Comparison of ENCODE assay signal across 8 cellular contexts in genomic region chr19:34677386-34678084, GRCh38. TPM values are rescaled to one million over a fixed set of nuclear protein-coding genes. Genes with fewer than 3 reads are reported as not detected.
DNase-seq lines count a peak whose midpoint lies in the region; TF ChIP-seq lines count a peak whose summit lies in the region.

ZNF302 (plus strand) TSS chr19:34677678; CDS start chr19:34678805, 1,127 bp downstream.

- peaks cover 12% of the 10 kb centered on the region for H3K4me1 ChIP-seq in HEK293 (ENCODE audit: control insufficient read depth, insufficient read depth, low read length)
- H3K4me1 ChIP-seq in SK-N-SH (ENCODE audit: control insufficient read depth in 1 of 2, insufficient read depth in 2 of 2, low read depth in 1 of 2, low read length in 1 of 2) = peaks cover 0 to 7% of the 10 kb centered on the region in 2 experiments; a peak in 2 of 4 replicates

- H3K9me3 ChIP-seq in HEK293 (ENCODE audit: control insufficient read depth, insufficient read depth, low read depth, low read length) = peaks cover 30% of the 10 kb centered on the region
- H3K9me3 ChIP-seq in SK-N-SH = no peaks in the 10 kb centered on the region

- CTCF ChIA-PET in HEK293 (lab: Yijun Ruan, JAX) = interaction anchor here (0.5 to 4.3 kb wide), 10 partner anchors 15 to 1015 kb away, joined by 3 to 34 read pairs (median 4); no protein-coding TSS in a partner anchor
- CTCF ChIA-PET in SK-N-SH (lab: Yijun Ruan, JAX) = interaction anchor here (1.2 to 1.8 kb wide), 5 partner anchors 15 to 295 kb away, joined by 3 to 5 read pairs (median 5); no protein-coding TSS in a partner anchor

- DNase-seq in GM03348 (ENCODE audit: low spot score) (peak; percentile 97), MV-4-11 (lab: John Stamatoyannopoulos, UW) (peak; percentile 99), SK-N-SH (peak; percentile 94), germinal center (ENCODE audit: low spot score) (peak; percentile 92), occipital lobe (lab: John Stamatoyannopoulos, UW) (peak; percentile 94)
- peak; percentile 96 for DNase-seq in activated naive CD4-positive, alpha-beta T cell treated with anti-CD3 and anti-CD28 coated beads, Interleukin-2, amount 50 U/mL, for 16 hours

- no peaks in the 10 kb centered on the region for H3F3A ChIP-seq in SK-N-SH (replicated peaks; ENCODE audit: insufficient read depth)

- 3% methylated on average over 28 of the region's 74 CpGs for WGBS in SK-N-SH (ENCODE audit: low lambda C conversion rate)

- no peaks in the 10 kb centered on the region for H4K20me1 ChIP-seq in SK-N-SH (ENCODE audit: insufficient read depth)

- peaks cover 42 to 45% of the 10 kb centered on the region in 2 experiments for H3K36me3 ChIP-seq in HEK293 (ENCODE audit: control insufficient read depth in 2 of 2, insufficient read depth in 1 of 2, low read length in 2 of 2)
- peaks cover 33 to 41% of the 10 kb centered on the region in 2 experiments for H3K36me3 ChIP-seq in SK-N-SH (replicated peaks in 1 of 2; ENCODE audit: control insufficient read depth in 1 of 2, insufficient read depth in 2 of 2, low read length in 1 of 2)

- H3K9me2 ChIP-seq in SK-N-SH = no peaks in the 10 kb centered on the region

- TF ChIP-seq CTCF in HEK293 (tag by site-specific recombination; IDR thresholded peaks at IDR 0.05) (peak; percentile 65; the same call in 1 of the 2 replicates), SK-N-SH (IDR thresholded peaks at IDR 0.05) (no peak)

- POLR2A ChIA-PET in HEK293 (lab: Yijun Ruan, JAX) = interaction anchor here (0.5 to 2.1 kb wide), 32 partner anchors 9 to 1450 kb away, joined by 3 to 24 read pairs (median 4); partner anchors contain the start of genes COX6B1, FXYD7, GRAMD1A and POLR2I
- POLR2A ChIA-PET in SK-N-SH (lab: Yijun Ruan, JAX) = interaction anchor here (1.3 to 2.9 kb wide), 7 partner anchors 9 to 286 kb away, joined by 3 to 22 read pairs (median 6); partner anchors contain the start of genes ZNF181 and ZNF30

- TF ChIP-seq EP300 in SK-N-SH (IDR thresholded peaks at IDR 0.05; ENCODE audit: borderline replicate concordance in 1 of 2, low read depth in 1 of 2, low read length in 1 of 2) = peak in 1 of 2 experiments; percentile 5; a peak in 1 of 4 replicates

- no peaks in the 10 kb centered on the region for H3K27me3 ChIP-seq in SK-N-SH (ENCODE audit: insufficient read depth)

- H3K27ac ChIP-seq in HEK293 (ENCODE audit: extremely low read depth, low read depth, low read length) = peak within 1 kb of the TSS; percentile 94
- peak within 1 kb of the TSS; percentile 80 to 99 for H3K27ac ChIP-seq in SK-N-SH (ENCODE audit: low read depth in 2 of 2, low read length in 1 of 2)
- H3K27ac ChIP-seq in temporal lobe (ENCODE audit: low read depth, low read length) = peak within 1 kb of the TSS; percentile 91

- H3K79me2 ChIP-seq in SK-N-SH (ENCODE audit: insufficient read depth) = peaks cover 6% of the 10 kb centered on the region; the same call in 1 of the 2 replicates

- H3K4me3 ChIP-seq in HEK293 (ENCODE audit: low read depth, low read length) (peak within 1 kb of the TSS; percentile 68), SK-N-SH (ENCODE audit: low read depth in 2 of 2, low read length in 1 of 2) (peak within 1 kb of the TSS; percentile 75 to 79)

- H2AFZ ChIP-seq in SK-N-SH (ENCODE audit: low read depth) = peak within 1 kb of the TSS; percentile 91

- TF ChIP-seq RAD21 in SK-N-SH (IDR thresholded peaks at IDR 0.05; ENCODE audit: low read length) = no peak

- H3K9ac ChIP-seq in SK-N-SH = peak within 1 kb of the TSS; percentile 85

- peak within 1 kb of the TSS; percentile 87 for H3K4me2 ChIP-seq in SK-N-SH

TF ChIP-seq in HEK293, 187 proteins besides CTCF, POLR2A, EP300 and RAD21 (continues in another document):
- 0 out of 2 replicates have a peak, but pooled peaks have one; percentile 8 for TF ChIP-seq ZNF837 (tag by site-specific recombination; IDR thresholded peaks at IDR 0.05)
- peak; percentile 90; the same call in 1 of the 2 replicates for TF ChIP-seq ZXDB (tag by site-specific recombination; IDR thresholded peaks at IDR 0.05)
- no peak for TF ChIP-seq ZNF48 (tag by site-specific recombination; IDR thresholded peaks at IDR 0.05)
- peak; percentile 67; the same call in 1 of the 2 replicates for TF ChIP-seq ZSCAN16 (tag by site-specific recombination; IDR thresholded peaks at IDR 0.05)
- peak; percentile 61 for TF ChIP-seq ZNF10 (tag by site-specific recombination; IDR thresholded peaks at IDR 0.05)
- no peak for TF ChIP-seq ZNF433 (tag by site-specific recombination; IDR thresholded peaks at IDR 0.05; ENCODE audit: low read depth)
- no peak; the same call in 1 of the 2 replicates for TF ChIP-seq ZNF548 (tag by site-specific recombination; IDR thresholded peaks at IDR 0.05)
- TF ChIP-seq ZNF76 (tag by site-specific recombination; IDR thresholded peaks at IDR 0.05; ENCODE audit: borderline replicate concordance, low read depth) = peak; percentile 99
- TF ChIP-seq, protein P1, sequence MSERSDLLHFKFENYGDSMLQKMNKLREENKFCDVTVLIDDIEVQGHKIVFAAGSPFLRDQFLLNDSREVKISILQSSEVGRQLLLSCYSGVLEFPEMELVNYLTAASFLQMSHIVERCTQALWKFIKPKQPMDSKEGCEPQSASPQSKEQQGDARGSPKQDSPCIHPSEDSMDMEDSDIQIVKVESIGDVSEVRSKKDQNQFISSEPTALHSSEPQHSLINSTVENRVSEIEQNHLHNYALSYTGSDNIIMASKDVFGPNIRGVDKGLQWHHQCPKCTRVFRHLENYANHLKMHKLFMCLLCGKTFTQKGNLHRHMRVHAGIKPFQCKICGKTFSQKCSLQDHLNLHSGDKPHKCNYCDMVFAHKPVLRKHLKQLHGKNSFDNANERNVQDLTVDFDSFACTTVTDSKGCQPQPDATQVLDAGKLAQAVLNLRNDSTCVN (tag by site-specific recombination; optimal IDR thresholded peaks at IDR 0.05) = peak; percentile 98
- TF ChIP-seq GFI1B (tag by site-specific recombination; IDR thresholded peaks at IDR 0.05) = no peak; the same call in 1 of the 2 replicates
- TF ChIP-seq ZSCAN23 (tag by site-specific recombination; IDR thresholded peaks at IDR 0.05) = no peak
- TF ChIP-seq KLF1 (tag by site-specific recombination; IDR thresholded peaks at IDR 0.05) = peak; percentile 14
- TF ChIP-seq ZNF621 (tag by site-specific recombination; IDR thresholded peaks at IDR 0.05) = no peak
- TF ChIP-seq ZNF324 (tag by site-specific recombination; IDR thresholded peaks at IDR 0.05) = peak; percentile 34; the same call in 1 of the 2 replicates
- no peak for TF ChIP-seq ZNF623 (tag by site-specific recombination; IDR thresholded peaks at IDR 0.05)
- peak; percentile 68 for TF ChIP-seq ZNF121 (tag by site-specific recombination; IDR thresholded peaks at IDR 0.05)

TF ChIP-seq in SK-N-SH, 30 proteins besides CTCF, POLR2A, EP300 and RAD21 (continues in another document):
- TF ChIP-seq FOXM1 (IDR thresholded peaks at IDR 0.05; ENCODE audit: low read depth) = peak; percentile 46; the same call in 1 of the 2 replicates
- no peak for TF ChIP-seq MEF2A (IDR thresholded peaks at IDR 0.05; ENCODE audit: borderline replicate concordance, low read depth)
- TF ChIP-seq SIN3A (IDR thresholded peaks at IDR 0.05; ENCODE audit: borderline replicate concordance, low read depth, low read length) = no peak; the same call in 1 of the 2 replicates
- TF ChIP-seq, protein P2, sequence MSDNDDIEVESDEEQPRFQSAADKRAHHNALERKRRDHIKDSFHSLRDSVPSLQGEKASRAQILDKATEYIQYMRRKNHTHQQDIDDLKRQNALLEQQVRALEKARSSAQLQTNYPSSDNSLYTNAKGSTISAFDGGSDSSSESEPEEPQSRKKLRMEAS (IDR thresholded peaks at IDR 0.05; ENCODE audit: low read depth) = peak; percentile 64
- TF ChIP-seq FOXJ3 (CRISPR knock-in tag; IDR thresholded peaks at IDR 0.05) = no peak; the same call in 1 of the 2 replicates
- peak; percentile 98 for TF ChIP-seq CHD2 (IDR thresholded peaks at IDR 0.05; ENCODE audit: low read length, partially characterized antibody)
- no peak for TF ChIP-seq RFX5 (IDR thresholded peaks at IDR 0.05; ENCODE audit: low read length)
- peak; percentile 5; the same call in 1 of the 2 replicates for TF ChIP-seq NFIC (IDR thresholded peaks at IDR 0.05; ENCODE audit: borderline replicate concordance)
- TF ChIP-seq GABPA (IDR thresholded peaks at IDR 0.05; ENCODE audit: low read depth) = peak; percentile 76
- TF ChIP-seq, protein P3, sequence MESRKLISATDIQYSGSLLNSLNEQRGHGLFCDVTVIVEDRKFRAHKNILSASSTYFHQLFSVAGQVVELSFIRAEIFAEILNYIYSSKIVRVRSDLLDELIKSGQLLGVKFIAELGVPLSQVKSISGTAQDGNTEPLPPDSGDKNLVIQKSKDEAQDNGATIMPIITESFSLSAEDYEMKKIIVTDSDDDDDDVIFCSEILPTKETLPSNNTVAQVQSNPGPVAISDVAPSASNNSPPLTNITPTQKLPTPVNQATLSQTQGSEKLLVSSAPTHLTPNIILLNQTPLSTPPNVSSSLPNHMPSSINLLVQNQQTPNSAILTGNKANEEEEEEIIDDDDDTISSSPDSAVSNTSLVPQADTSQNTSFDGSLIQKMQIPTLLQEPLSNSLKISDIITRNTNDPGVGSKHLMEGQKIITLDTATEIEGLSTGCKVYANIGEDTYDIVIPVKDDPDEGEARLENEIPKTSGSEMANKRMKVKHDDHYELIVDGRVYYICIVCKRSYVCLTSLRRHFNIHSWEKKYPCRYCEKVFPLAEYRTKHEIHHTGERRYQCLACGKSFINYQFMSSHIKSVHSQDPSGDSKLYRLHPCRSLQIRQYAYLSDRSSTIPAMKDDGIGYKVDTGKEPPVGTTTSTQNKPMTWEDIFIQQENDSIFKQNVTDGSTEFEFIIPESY (IDR thresholded peaks at IDR 0.05; ENCODE audit: borderline replicate concordance, low read depth) = peak; percentile 96
- TF ChIP-seq TEAD4 (IDR thresholded peaks at IDR 0.05; ENCODE audit: borderline replicate concordance, insufficient read depth) = no peak
- TF ChIP-seq, protein P4, sequence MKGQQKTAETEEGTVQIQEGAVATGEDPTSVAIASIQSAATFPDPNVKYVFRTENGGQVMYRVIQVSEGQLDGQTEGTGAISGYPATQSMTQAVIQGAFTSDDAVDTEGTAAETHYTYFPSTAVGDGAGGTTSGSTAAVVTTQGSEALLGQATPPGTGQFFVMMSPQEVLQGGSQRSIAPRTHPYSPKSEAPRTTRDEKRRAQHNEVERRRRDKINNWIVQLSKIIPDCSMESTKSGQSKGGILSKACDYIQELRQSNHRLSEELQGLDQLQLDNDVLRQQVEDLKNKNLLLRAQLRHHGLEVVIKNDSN (IDR thresholded peaks at IDR 0.05; ENCODE audit: borderline replicate concordance, low read depth) = no peak

RNA-seq across cellular contexts. Expression of gene ZNF302, which starts in this region (rescaled TPM):
- 14.3 and 17.9 TPM in 2 replicates for polyA plus RNA-seq in SK-N-SH (2012; rRNA removed)
- 11.1 and 11.6 TPM in 2 replicates for polyA plus RNA-seq in SK-N-SH (2012; cell fraction: cytosol; rRNA removed)
- polyA plus RNA-seq in SK-N-SH (2012; cell fraction: nucleus; rRNA removed) = 53.3 and 61.2 TPM in 2 replicates
- total RNA-seq in occipital lobe (74.1 TPM), temporal lobe (66.1 TPM)

Comparison
In these comparisons a context has a peak if more than half of its experiments do, and no peak if none do; other contexts are left out.
1. Peak in every context shown above with its lines: DNase-seq, H3K4me3 ChIP-seq and H3K27ac ChIP-seq.